10 cellular contexts compared by ENCODE assay signal in genomic region chr7:121531175-121532070, GRCh38.
DNase-seq lines count a peak whose midpoint lies in the region; ATAC-seq, FAIRE-seq and TF ChIP-seq lines count a peak whose summit lies in the region.
"Had no signal": no experiment of that assay in that cellular context is flagged by ENCODE, and none has a peak within 500 bp of the region (broad histone marks: within the 10 kb centered on the region; RNA-seq: fewer than 3 reads in every experiment).

No MANE protein-coding gene starts in this region.

- no peaks in the 10 kb centered on the region for H3K27me3 ChIP-seq in stomach

- peaks cover 0 to 8% (median 0%) of the 10 kb centered on the region in 4 donors for H3K4me1 ChIP-seq in stomach

- DNase-seq in GM12892 (ENCODE audit: insufficient read length) (no peak), NCI-H524 (lab: John Stamatoyannopoulos, UW) (peak; percentile 56 to 70), mesothelial cell of epicardium (ENCODE audit: low spot score in 2 of 2, unreplicated experiment in 2 of 2) (no peak), NCI-H1092 (lab: John Stamatoyannopoulos, UW) (no peak), GM19240 (ENCODE audit: insufficient read length, low spot score) (no peak), stomach (no peak)
- no peak for DNase-seq in activated naive CD8-positive, alpha-beta T cell treated with anti-CD3 and anti-CD28 coated beads, Interleukin-2, amount 10 ng/mL, durations not matched to agents 7 days and 5 days
- DNase-seq: DND-41, NCI-H146 had no signal

- peak; percentile 72 for FAIRE-seq in GM12892 (lab: Jason Lieb, UNC)

- TF ChIP-seq POLR2A in GM12892 (IDR thresholded peaks at IDR 0.05; ENCODE audit: low read depth, low read length) (no peak), stomach (IDR thresholded peaks at IDR 0.05) (no peak)

- no peaks in the 10 kb centered on the region for H3K36me3 Mint-ChIP-seq in activated naive CD8-positive, alpha-beta T cell treated with anti-CD3 and anti-CD28 coated beads, Interleukin-2, amount 10 ng/mL, durations not matched to agents 7 days and 5 days
- H3K36me3 Mint-ChIP-seq in mesothelial cell of epicardium = peaks cover 9% of the 10 kb centered on the region

- TF ChIP-seq CTCF in mesothelial cell of epicardium (IDR thresholded peaks at IDR 0.05; ENCODE audit: unreplicated experiment) (no peak), stomach (IDR thresholded peaks at IDR 0.05) (no peak)

- H3K27ac ChIP-seq in stomach = peak overlapping the region in 1 of 5 donors; percentile 35

- 85 to 89% (median 88%) methylated on average over 10 of the region's 10 CpGs for WGBS in stomach, 5 donors

- peaks cover 14% of the 10 kb centered on the region for H3K4me1 Mint-ChIP-seq in activated naive CD8-positive, alpha-beta T cell treated with anti-CD3 and anti-CD28 coated beads, Interleukin-2, amount 10 ng/mL, durations not matched to agents 7 days and 5 days
- H3K4me1 Mint-ChIP-seq in mesothelial cell of epicardium = peaks cover 18% of the 10 kb centered on the region

- no peak for TF ChIP-seq EP300 in stomach (IDR thresholded peaks at IDR 0.05)

- H3K4me3 Mint-ChIP-seq in activated naive CD8-positive, alpha-beta T cell treated with anti-CD3 and anti-CD28 coated beads, Interleukin-2, amount 10 ng/mL, durations not matched to agents 7 days and 5 days = no peak overlapping the region
- H3K4me3 Mint-ChIP-seq in mesothelial cell of epicardium = no peak overlapping the region

- no peaks in the 10 kb centered on the region for H3K9me3 ChIP-seq in stomach

- H3K4me3 ChIP-seq in stomach = no peak overlapping the region

- no peaks in the 10 kb centered on the region for H3K9me3 Mint-ChIP-seq in activated naive CD8-positive, alpha-beta T cell treated with anti-CD3 and anti-CD28 coated beads, Interleukin-2, amount 10 ng/mL, durations not matched to agents 7 days and 5 days
- peaks cover 28% of the 10 kb centered on the region for H3K9me3 Mint-ChIP-seq in mesothelial cell of epicardium

- ATAC-seq in activated naive CD8-positive, alpha-beta T cell treated with anti-CD3 and anti-CD28 coated beads, Interleukin-2, amount 10 ng/mL, durations not matched to agents 7 days and 5 days (ENCODE audit: low read depth) = no peak
- no peak for ATAC-seq in HG02798 (IDR thresholded peaks at IDR 0.05; ENCODE audit: poor library complexity, unreplicated experiment)

- peak overlapping the region; percentile 14 for H3K27ac Mint-ChIP-seq in activated naive CD8-positive, alpha-beta T cell treated with anti-CD3 and anti-CD28 coated beads, Interleukin-2, amount 10 ng/mL, durations not matched to agents 7 days and 5 days
- peak overlapping the region; percentile 52 for H3K27ac Mint-ChIP-seq in mesothelial cell of epicardium

- POLR2A ChIA-PET in activated naive CD8-positive, alpha-beta T cell treated with anti-CD3 and anti-CD28 coated beads, Interleukin-2, amount 10 ng/mL, durations not matched to agents 7 days and 5 days (lab: Charles Lee) = interaction anchor here (1.2 kb wide), 1 partner anchor 14 kb away, joined by 7 read pairs; no protein-coding TSS in a partner anchor

- H3K36me3 ChIP-seq in stomach = no peaks in the 10 kb centered on the region

- H3K27me3 Mint-ChIP-seq in activated naive CD8-positive, alpha-beta T cell treated with anti-CD3 and anti-CD28 coated beads, Interleukin-2, amount 10 ng/mL, durations not matched to agents 7 days and 5 days = peaks cover 4% of the 10 kb centered on the region
- H3K27me3 Mint-ChIP-seq in mesothelial cell of epicardium (ENCODE audit: low read depth) = no peaks in the 10 kb centered on the region

- intact Hi-C loops in stomach (cut with DNase I; ENCODE audit: low total_unique reads) = no loop called here

Comparison
In these comparisons a context has a peak if more than half of its experiments do, and no peak if none do; other contexts are left out.
1. DNase-seq: peak in NCI-H524 (2 of 2); none in GM12892 (single experiment), activated naive CD8-positive, alpha-beta T cell treated with anti-CD3 and anti-CD28 coated beads, Interleukin-2, amount 10 ng/mL, durations not matched to agents 7 days and 5 days (single experiment), mesothelial cell of epicardium (0 of 2), NCI-H1092 (single experiment), GM19240 (single experiment) and stomach (single experiment).